ENCODE assay signal across 20 cellular contexts in genomic region chr7:101597941-101598340, GRCh38. TPM values are rescaled to one million over a fixed set of nuclear protein-coding genes. Genes with fewer than 3 reads are reported as not detected.
DNase-seq lines count a peak whose midpoint lies in the region; ATAC-seq, FAIRE-seq and TF ChIP-seq lines count a peak whose summit lies in the region.
"Had no signal": no experiment of that assay in that cellular context is flagged by ENCODE, and none has a peak within 500 bp of the region (broad histone marks: within the 10 kb centered on the region; RNA-seq: fewer than 3 reads in every experiment).

No MANE protein-coding gene starts in this region.

- peak overlapping the region in 1 of 3 experiments; percentile 67; a peak in 2 of 6 replicates for H3K4me3 ChIP-seq in HepG2 (replicated peaks in 1 of 3; ENCODE audit: insufficient read depth in 1 of 3, low read depth in 2 of 3, low read length in 3 of 3)
- no peak overlapping the region for H3K4me3 ChIP-seq in right lobe of liver
- no peak overlapping the region for H3K4me3 ChIP-seq in effector memory CD4-positive, alpha-beta T cell (ENCODE audit: insufficient read depth, low read depth, low read length, poor library complexity, severe bottlenecking)
- H3K4me3 ChIP-seq: A549, GM23248 had no signal

- POLR2A ChIA-PET in HepG2 (lab: Yijun Ruan, JAX), result no interaction called here

- no peak for TF ChIP-seq CTCF in HepG2 (CRISPR knock-in tag; IDR thresholded peaks at IDR 0.05)
- no peak for TF ChIP-seq CTCF in right lobe of liver (IDR thresholded peaks at IDR 0.05)

- H3K36me3 ChIP-seq in HepG2 (replicated peaks in 1 of 2; ENCODE audit: control insufficient read depth in 1 of 2, insufficient read depth in 2 of 2, low read length in 2 of 2) (no peaks in the 10 kb centered on the region), right lobe of liver (no peaks in the 10 kb centered on the region)
- no peaks in the 10 kb centered on the region for H3K36me3 ChIP-seq in effector memory CD4-positive, alpha-beta T cell (ENCODE audit: control insufficient read depth, insufficient read depth, low read length)

- H3K79me2 ChIP-seq in HepG2 (ENCODE audit: insufficient read depth, low read length), result no peaks in the 10 kb centered on the region

- ATAC-seq in HepG2 (peak; percentile 11; the same call in 2 of the 3 replicates), right lobe of liver (no peak)
- ATAC-seq: A549 had no signal

- no TSS peak for BruUV-seq in HepG2 (replicated peaks; lab: Mats Ljungman, UMichigan)

- peak overlapping the region; percentile 86 for H3K4me2 ChIP-seq in HepG2 (ENCODE audit: low read depth, low read length)
- H3K4me2 ChIP-seq: A549 had no signal

- no peak overlapping the region for H2AFZ ChIP-seq in HepG2 (ENCODE audit: low read length)
- H2AFZ ChIP-seq: GM23248 had no signal

- WGBS in HepG2 (ENCODE audit: low lambda C conversion rate), result 1% methylated on average over 6 of the region's 6 CpGs
- 57% methylated on average over 1 of the region's 6 CpGs for WGBS in right lobe of liver (ENCODE audit: insufficient coverage, low coverage, low lambda C conversion rate, missing lambda C conversion rate)

- TF ChIP-seq POLR2A in HepG2 (IDR thresholded peaks at IDR 0.05; ENCODE audit: insufficient read depth in 1 of 2, low read depth in 2 of 2, low read length in 2 of 2) (no peak), right lobe of liver (IDR thresholded peaks at IDR 0.05) (no peak)

- H3K27me3 ChIP-seq in HepG2 (ENCODE audit: control insufficient read depth in 1 of 2, insufficient read depth in 2 of 2, low read length in 2 of 2) (peaks cover 0 to 18% of the 10 kb centered on the region in 2 experiments; a peak in 3 of 5 replicates), right lobe of liver (no peaks in the 10 kb centered on the region)
- no peaks in the 10 kb centered on the region for H3K27me3 ChIP-seq in effector memory CD4-positive, alpha-beta T cell (replicated peaks; ENCODE audit: control insufficient read depth, insufficient read depth, low read length, poor library complexity, severe bottlenecking)

- intact Hi-C loops in HepG2 (cut with micrococcal nuclease; ENCODE audit: unreplicated experiment) (no loop called here), right lobe of liver (cut with DNase I) (no loop called here), posterior vena cava (cut with DNase I) (no loop called here)

- no peaks in the 10 kb centered on the region for H4K20me1 ChIP-seq in HepG2 (ENCODE audit: insufficient read depth, low read length)

- TF ChIP-seq RAD21 in HepG2 (CRISPR knock-in tag; IDR thresholded peaks at IDR 0.05), result no peak

- in situ Hi-C loops in HepG2 (cut with HindIII; ENCODE audit: extremely low pct_ligation_motif_present, low pct_unique_long_range_greater_than_20kb), result no loop called here

- H3K9ac ChIP-seq in HepG2 (ENCODE audit: insufficient read depth, low read depth, low read length), result peak overlapping the region; percentile 56
- H3K9ac ChIP-seq: GM23248 had no signal

- H3K9me3 ChIP-seq in HepG2 (ENCODE audit: low read length) (no peaks in the 10 kb centered on the region), right lobe of liver (no peaks in the 10 kb centered on the region)
- no peaks in the 10 kb centered on the region for H3K9me3 ChIP-seq in effector memory CD4-positive, alpha-beta T cell (ENCODE audit: control insufficient read depth, low read length)
- H3K9me3 ChIP-seq: A549 had no signal

- H3K27ac ChIP-seq in HepG2 (ENCODE audit: extremely low read length, insufficient read depth, low read length), result no peak overlapping the region
- no peak overlapping the region for H3K27ac ChIP-seq in right lobe of liver
- H3K27ac ChIP-seq in epithelial cell of prostate, result peak overlapping the region; percentile 32
- H3K27ac ChIP-seq in effector memory CD4-positive, alpha-beta T cell (ENCODE audit: insufficient read depth, low read length, poor library complexity, severe bottlenecking), result no peak overlapping the region
- H3K27ac ChIP-seq: A549, GM23248 had no signal

- DNase-seq in HepG2 (ENCODE audit: low spot score) (peak; percentile 16), right lobe of liver (no peak), epithelial cell of prostate (ENCODE audit: low read depth, low spot score) (no peak), posterior vena cava (ENCODE audit: low spot score) (peak; percentile 30), NCI-H774 (lab: John Stamatoyannopoulos, UW) (no peak)
- no peak for DNase-seq in effector memory CD4-positive, alpha-beta T cell
- DNase-seq in activated CD4-positive, alpha-beta T cell treated with anti-CD3 and anti-CD28 coated beads, Interleukin-2, amount 50 U/mL, for 4 hours, result no peak
- DNase-seq: DMS 273 treated with DMSO at 0.1 percent for 48 hours, GF-D8, GM23248, HFFc6, KG1, NCI-H1092, NCI-H2081 treated with DMSO at 0.1 percent for 48 hours, NCI-H510A treated with DMSO at 0.1 percent for 48 hours had no signal

- H3K4me1 ChIP-seq in HepG2 (ENCODE audit: insufficient read depth, low read length), result peaks cover 53% of the 10 kb centered on the region
- H3K4me1 ChIP-seq in right lobe of liver, result no peaks in the 10 kb centered on the region
- H3K4me1 ChIP-seq in effector memory CD4-positive, alpha-beta T cell (ENCODE audit: control insufficient read depth, insufficient read depth, low read length, poor library complexity, severe bottlenecking), result no peaks in the 10 kb centered on the region

- FAIRE-seq in HepG2 (lab: Jason Lieb, UNC), result no peak
- FAIRE-seq: A549, GM12891, GM18507 had no signal

- TF ChIP-seq EP300 in HepG2 (IDR thresholded peaks at IDR 0.05; ENCODE audit: low read depth in 2 of 2, low read length in 2 of 2) (no peak), HepG2 (CRISPR knock-in tag; IDR thresholded peaks at IDR 0.05; ENCODE audit: borderline replicate concordance) (no peak)

- CTCF ChIA-PET in HepG2 (lab: Yijun Ruan, JAX; ENCODE audit: low intra/inter-chr PET ratio, low total read pairs), result no interaction called here

TF ChIP-seq in HepG2, 621 proteins besides CTCF, POLR2A, EP300 and RAD21 (continues in another document):
- TF ChIP-seq ZUFSP (CRISPR knock-in tag; IDR thresholded peaks at IDR 0.05; ENCODE audit: borderline replicate concordance) (no peak), ZSCAN12 (CRISPR knock-in tag; IDR thresholded peaks at IDR 0.05) (no peak), ZNF205 (CRISPR knock-in tag; IDR thresholded peaks at IDR 0.05) (no peak), ZNF670 (CRISPR knock-in tag; IDR thresholded peaks at IDR 0.05; ENCODE audit: borderline replicate concordance) (no peak), SPEN (CRISPR knock-in tag; IDR thresholded peaks at IDR 0.05; ENCODE audit: low read depth) (no peak), NR2F2 (IDR thresholded peaks at IDR 0.05; ENCODE audit: borderline replicate concordance, low read depth) (no peak), ZNF672 (CRISPR knock-in tag; IDR thresholded peaks at IDR 0.05) (no peak), SAFB2 (CRISPR knock-in tag; IDR thresholded peaks at IDR 0.05; ENCODE audit: borderline replicate concordance, low read depth) (no peak), FOXA3 (CRISPR knock-in tag; IDR thresholded peaks at IDR 0.05) (no peak), ZNF878 (CRISPR knock-in tag; IDR thresholded peaks at IDR 0.05) (no peak), ELF3 (CRISPR knock-in tag; IDR thresholded peaks at IDR 0.05) (no peak), ZNF724P (CRISPR knock-in tag; IDR thresholded peaks at IDR 0.05; ENCODE audit: borderline replicate concordance) (no peak), ZNF382 (CRISPR knock-in tag; IDR thresholded peaks at IDR 0.05; ENCODE audit: borderline replicate concordance) (no peak)

RNA-seq across cellular contexts. Expression of gene MYL10, which starts 31.2 kb away (rescaled TPM):
- total RNA-seq in HepG2 (2016; rRNA removed; fragmentation: Illumina TruSeq; extraction: Trizol) (not detected in 2 replicates), right lobe of liver (not detected), posterior vena cava (not detected)
- not detected in 2 replicates for total RNA-seq in HepG2 (2016; cell fraction: cytosol; rRNA removed; fragmentation: Illumina TruSeq; extraction: Trizol; ENCODE audit: low read depth)
- total RNA-seq in HepG2 (2016; cell fraction: insoluble cytoplasmic fraction; rRNA removed; fragmentation: Illumina TruSeq; extraction: Trizol), result not detected in 2 replicates
- total RNA-seq in HepG2 (2016; cell fraction: membrane; rRNA removed; fragmentation: Illumina TruSeq; extraction: Trizol), result not detected in 2 replicates
- not detected in 2 replicates for total RNA-seq in HepG2 (2016; cell fraction: nucleus; rRNA removed; fragmentation: Illumina TruSeq; extraction: Trizol)
- polyA plus RNA-seq in HepG2 (2011; rRNA removed), result 0.16 TPM in 1 of 2 replicates, not detected in the other
- not detected in 2 replicates for polyA plus RNA-seq in HepG2 (2011; cell fraction: cytosol; rRNA removed)
- not detected in 2 replicates for polyA plus RNA-seq in HepG2 (2011; cell fraction: nucleus; rRNA removed)
- not detected in 2 replicates for polyA plus RNA-seq in HepG2 (2012)
- polyA plus RNA-seq in HepG2 (2016; cell fraction: cytosol; fragmentation: Illumina TruSeq; extraction: Trizol; ENCODE audit: low read depth), result not detected in 2 replicates
- not detected in 2 replicates for polyA plus RNA-seq in HepG2 (2016; cell fraction: insoluble cytoplasmic fraction; fragmentation: Illumina TruSeq; extraction: Trizol; ENCODE audit: low read depth)
- not detected in 2 replicates for polyA plus RNA-seq in HepG2 (2016; cell fraction: membrane; fragmentation: Illumina TruSeq; extraction: Trizol; ENCODE audit: low read depth)
- not detected in 2 replicates for polyA plus RNA-seq in HepG2 (2016; cell fraction: nucleus; fragmentation: Illumina TruSeq; extraction: Trizol; ENCODE audit: insufficient read depth, low read depth)
- not detected in 2 replicates for polyA minus RNA-seq in HepG2 (2011; rRNA and poly(A)+ RNA removed; ENCODE audit: low replicate concordance)
- polyA minus RNA-seq in HepG2 (2011; cell fraction: cytosol; rRNA and poly(A)+ RNA removed), result not detected in 2 replicates
- not detected in 2 replicates for polyA minus RNA-seq in HepG2 (2011; cell fraction: nucleus; rRNA and poly(A)+ RNA removed)
- total RNA-seq: Daoy, GM23248, HFFc6, M059J had no signal
- polyA plus RNA-seq: A549, GM23248 had no signal

Comparison
In these comparisons a context has a peak if more than half of its experiments do, and no peak if none do; other contexts are left out.
1. DNase-seq: peak in HepG2 (single experiment) and posterior vena cava (single experiment); none in right lobe of liver (0 of 3), epithelial cell of prostate (single experiment), effector memory CD4-positive, alpha-beta T cell (0 of 3), NCI-H774 (single experiment) and activated CD4-positive, alpha-beta T cell treated with anti-CD3 and anti-CD28 coated beads, Interleukin-2, amount 50 U/mL, for 4 hours (0 of 2).